In the genomic region with DNA sequence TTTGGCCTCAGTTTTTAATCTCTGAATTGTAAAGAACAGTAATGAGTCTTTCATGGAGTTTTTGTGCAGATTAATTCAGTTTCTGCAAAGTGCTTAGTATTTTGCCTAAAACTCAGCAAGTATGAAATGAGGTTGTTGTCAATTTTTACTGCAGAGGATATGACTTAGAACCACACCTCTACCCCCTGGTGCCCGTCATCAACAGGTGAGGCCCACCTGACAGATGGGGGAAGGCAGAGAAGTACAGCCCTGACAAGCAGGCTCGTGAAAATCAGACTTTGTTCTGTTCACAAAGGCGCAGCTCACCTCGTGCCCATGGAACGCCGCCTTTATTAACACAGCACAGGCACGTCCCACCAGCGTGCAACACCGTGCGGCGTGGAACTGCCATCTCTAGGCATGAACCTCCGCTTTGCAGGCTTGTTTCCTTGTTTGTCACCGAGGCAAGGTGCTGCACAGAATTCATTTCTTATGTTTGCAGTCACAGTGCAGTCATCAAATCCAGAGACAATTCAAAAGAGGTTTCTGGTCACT, we compare ENCODE assay signal across 13 cellular contexts. TPM values are rescaled to one million over a fixed set of nuclear protein-coding genes. Genes with fewer than 3 reads are reported as not detected.
DNase-seq lines count a peak whose midpoint lies in the region; ATAC-seq and TF ChIP-seq lines count a peak whose summit lies in the region.
"Had no signal": no experiment of that assay in that cellular context is flagged by ENCODE, and none has a peak within 500 bp of the region (broad histone marks: within the 10 kb centered on the region; RNA-seq: fewer than 3 reads in every experiment).

No MANE protein-coding gene starts in this region.

- intact Hi-C loops in activated B cell treated with CpG ODN at 0.5 μM for 24 hours (cut with micrococcal nuclease): loop anchor here (1.0 to 5.0 kb wide), 2 partner anchors 13 to 562 kb away; a partner anchor contains a TSS

- no peaks in the 10 kb centered on the region for H3K79me2 ChIP-seq in GM23338 (replicated peaks; ENCODE audit: insufficient read depth)

- peak overlapping the region; percentile 78; the same call in 1 of the 2 replicates for H2AFZ ChIP-seq in GM23338

- H3K27ac Mint-ChIP-seq in GM23338 (no peak overlapping the region), activated B cell treated with CpG ODN at 0.5 μM for 24 hours (peak overlapping the region; percentile 66)
- H3K27ac Mint-ChIP-seq: progenitor cell of endocrine pancreas had no signal

- peaks cover 27% of the 10 kb centered on the region for H3K36me3 Mint-ChIP-seq in GM23338 (ENCODE audit: low read depth)
- peaks cover 10% of the 10 kb centered on the region for H3K36me3 Mint-ChIP-seq in activated B cell treated with CpG ODN at 0.5 μM for 24 hours (ENCODE audit: low read depth)

- DNase-seq in GM23338 (ENCODE audit: low spot score): no peak
- no peak for DNase-seq in activated B cell treated with CpG ODN at 0.5 μM for 24 hours
- no peak for DNase-seq in fibroblast of pulmonary artery (ENCODE audit: low read depth)
- DNase-seq in skeletal muscle cell (ENCODE audit: low read depth): no peak
- no peak for DNase-seq in NCI-H82 (lab: John Stamatoyannopoulos, UW)
- DNase-seq in activated gamma-delta T cell treated with Interleukin-2 at 50 U/mL for 16 hours: no peak
- DNase-seq: H7, SIG-M5 had no signal

- peaks cover 10% of the 10 kb centered on the region; the same call in 1 of the 2 replicates for H3K4me1 ChIP-seq in GM23338 (ENCODE audit: insufficient read depth)
- H3K4me1 ChIP-seq: left lung had no signal

- H3K4me1 Mint-ChIP-seq in GM23338: peaks cover 21% of the 10 kb centered on the region
- peaks cover 23% of the 10 kb centered on the region for H3K4me1 Mint-ChIP-seq in activated B cell treated with CpG ODN at 0.5 μM for 24 hours

- peaks cover 18% of the 10 kb centered on the region; the same call in 1 of the 2 replicates for H3F3A ChIP-seq in GM23338 (replicated peaks; ENCODE audit: low read depth)

- peak overlapping the region; percentile 56; the same call in 1 of the 2 replicates for H3K4me2 ChIP-seq in GM23338

- no peak for ATAC-seq in GM23338
- no peak for ATAC-seq in activated B cell treated with CpG ODN at 0.5 μM for 24 hours (ENCODE audit: low read depth)
- no peak for ATAC-seq in GM21360 (IDR thresholded peaks at IDR 0.05; ENCODE audit: unreplicated experiment)
- ATAC-seq in esophagus mucosa: no peak
- ATAC-seq: left lung had no signal

- no peaks in the 10 kb centered on the region for H4K20me1 ChIP-seq in GM23338 (replicated peaks; ENCODE audit: insufficient read depth)

- CTCF ChIA-PET in activated B cell treated with CpG ODN at 0.5 μM for 24 hours (lab: Charles Lee): no interaction called here

- POLR2A ChIA-PET in activated B cell treated with CpG ODN at 0.5 μM for 24 hours (lab: Charles Lee): no interaction called here

- H3K4me3 ChIP-seq in GM23338 (peak overlapping the region; percentile 37; the same call in 1 of the 2 replicates), fibroblast of pulmonary artery (replicated peaks; ENCODE audit: low read depth, low read length) (peak overlapping the region; percentile 54), skeletal muscle cell (ENCODE audit: low read depth, low read length) (peak overlapping the region; percentile 43)
- H3K4me3 ChIP-seq: left lung had no signal

- TF ChIP-seq CTCF in GM23338 (conservative IDR thresholded peaks at IDR 0.05; ENCODE audit: low read depth in 2 of 2): no peak
- no peak for TF ChIP-seq CTCF in activated B cell treated with CpG ODN at 0.5 μM for 24 hours (IDR thresholded peaks at IDR 0.05)
- no peak for TF ChIP-seq CTCF in fibroblast of pulmonary artery (IDR thresholded peaks at IDR 0.05; ENCODE audit: low read length, missing control alignments)

- no peak overlapping the region for H3K4me3 Mint-ChIP-seq in GM23338
- H3K4me3 Mint-ChIP-seq in activated B cell treated with CpG ODN at 0.5 μM for 24 hours: peak overlapping the region; percentile 69

- no peaks in the 10 kb centered on the region for H3K27me3 Mint-ChIP-seq in GM23338 (ENCODE audit: insufficient read depth, low read depth, poor library complexity)
- no peaks in the 10 kb centered on the region for H3K27me3 Mint-ChIP-seq in activated B cell treated with CpG ODN at 0.5 μM for 24 hours
- H3K27me3 Mint-ChIP-seq: progenitor cell of endocrine pancreas had no signal

- no peak overlapping the region; the same call in 1 of the 2 replicates for H3K27ac ChIP-seq in GM23338 (ENCODE audit: low read depth)
- H3K27ac ChIP-seq: left lung had no signal

- H3K36me3 ChIP-seq in GM23338 (ENCODE audit: insufficient read depth): no peaks in the 10 kb centered on the region

- no peaks in the 10 kb centered on the region for H3K27me3 ChIP-seq in GM23338 (ENCODE audit: insufficient read depth)
- H3K27me3 ChIP-seq: left lung, upper lobe of left lung had no signal

- H3K9me2 ChIP-seq in GM23338 (ENCODE audit: insufficient read depth): no peaks in the 10 kb centered on the region

- peaks cover 10% of the 10 kb centered on the region; the same call in 2 of the 3 replicates for H3K9me3 Mint-ChIP-seq in GM23338
- peaks cover 6% of the 10 kb centered on the region for H3K9me3 Mint-ChIP-seq in activated B cell treated with CpG ODN at 0.5 μM for 24 hours

TF ChIP-seq in GM23338, 12 proteins besides CTCF, POLR2A, EP300 and RAD21 (continues in another document):
- no peak for TF ChIP-seq ZNF331 (CRISPR knock-in tag; IDR thresholded peaks at IDR 0.05; ENCODE audit: low read depth)
- no peak for TF ChIP-seq JUNB (IDR thresholded peaks at IDR 0.05; ENCODE audit: unreplicated experiment)
- no peak for TF ChIP-seq CREB1 (CRISPR knock-in tag; IDR thresholded peaks at IDR 0.05; ENCODE audit: low read depth)
- no peak for TF ChIP-seq STAT1 (IDR thresholded peaks at IDR 0.05; ENCODE audit: unreplicated experiment)
- no peak for TF ChIP-seq EZH2 (IDR thresholded peaks at IDR 0.05; ENCODE audit: low read depth, unreplicated experiment)
- no peak for TF ChIP-seq EZH2phosphoT487 (IDR thresholded peaks at IDR 0.05; ENCODE audit: unreplicated experiment)

RNA-seq across cellular contexts. Expression of a gene that starts 13.3 kb away (rescaled TPM):
- 3.1 and 3.4 TPM in 2 replicates for total RNA-seq in GM23338 (2014; rRNA removed; shearing (Covaris generic))
- 1.4 and 1.5 TPM in 2 replicates for polyA plus RNA-seq in GM23338 (2016; fragmentation: Nextera tagmentation; extraction: Ambion mirVana)
- total RNA-seq in activated B cell treated with CpG ODN at 0.5 μM for 24 hours (7.7 and 9.5 TPM in 2 replicates), esophagus mucosa (3.8 TPM)

RNA-seq across cellular contexts. Expression of a gene that starts 22.6 kb away (rescaled TPM):
- total RNA-seq in GM23338 (2014; rRNA removed; shearing (Covaris generic)): 10.9 and 22.7 TPM in 2 replicates
- polyA plus RNA-seq in GM23338 (2016; fragmentation: Nextera tagmentation; extraction: Ambion mirVana): 6.2 and 8.6 TPM in 2 replicates
- total RNA-seq in activated B cell treated with CpG ODN at 0.5 μM for 24 hours (0.16 TPM in 1 of 2 replicates, not detected in the other), esophagus mucosa (0.08 TPM)
- total RNA-seq: progenitor cell of endocrine pancreas had no signal

Comparison
In these comparisons a context has a peak if more than half of its experiments do, and no peak if none do; other contexts are left out.
1. RNA of a gene that starts 22.6 kb away (total RNA-seq): 10.9 to 22.7 TPM in GM23338; 0.16 TPM in activated B cell treated with CpG ODN at 0.5 μM for 24 hours and 0.08 TPM in esophagus mucosa (single experiment); every median in the first group is over 10 times any median in the second.
2. Peak in every context shown above with its lines, with median percentiles within 50 percentile points of each other: H3K4me3 ChIP-seq.